In genomic region chr11:123129920-123130319, GRCh38 we compare ENCODE assay signal across 1 cellular context.
TF ChIP-seq lines count a peak whose summit lies in the region.

No MANE protein-coding gene starts in this region.

TF ChIP-seq in SK-N-SH, 30 proteins besides CTCF, POLR2A, EP300 and RAD21 (continued from another document):
- TF ChIP-seq, protein P1, sequence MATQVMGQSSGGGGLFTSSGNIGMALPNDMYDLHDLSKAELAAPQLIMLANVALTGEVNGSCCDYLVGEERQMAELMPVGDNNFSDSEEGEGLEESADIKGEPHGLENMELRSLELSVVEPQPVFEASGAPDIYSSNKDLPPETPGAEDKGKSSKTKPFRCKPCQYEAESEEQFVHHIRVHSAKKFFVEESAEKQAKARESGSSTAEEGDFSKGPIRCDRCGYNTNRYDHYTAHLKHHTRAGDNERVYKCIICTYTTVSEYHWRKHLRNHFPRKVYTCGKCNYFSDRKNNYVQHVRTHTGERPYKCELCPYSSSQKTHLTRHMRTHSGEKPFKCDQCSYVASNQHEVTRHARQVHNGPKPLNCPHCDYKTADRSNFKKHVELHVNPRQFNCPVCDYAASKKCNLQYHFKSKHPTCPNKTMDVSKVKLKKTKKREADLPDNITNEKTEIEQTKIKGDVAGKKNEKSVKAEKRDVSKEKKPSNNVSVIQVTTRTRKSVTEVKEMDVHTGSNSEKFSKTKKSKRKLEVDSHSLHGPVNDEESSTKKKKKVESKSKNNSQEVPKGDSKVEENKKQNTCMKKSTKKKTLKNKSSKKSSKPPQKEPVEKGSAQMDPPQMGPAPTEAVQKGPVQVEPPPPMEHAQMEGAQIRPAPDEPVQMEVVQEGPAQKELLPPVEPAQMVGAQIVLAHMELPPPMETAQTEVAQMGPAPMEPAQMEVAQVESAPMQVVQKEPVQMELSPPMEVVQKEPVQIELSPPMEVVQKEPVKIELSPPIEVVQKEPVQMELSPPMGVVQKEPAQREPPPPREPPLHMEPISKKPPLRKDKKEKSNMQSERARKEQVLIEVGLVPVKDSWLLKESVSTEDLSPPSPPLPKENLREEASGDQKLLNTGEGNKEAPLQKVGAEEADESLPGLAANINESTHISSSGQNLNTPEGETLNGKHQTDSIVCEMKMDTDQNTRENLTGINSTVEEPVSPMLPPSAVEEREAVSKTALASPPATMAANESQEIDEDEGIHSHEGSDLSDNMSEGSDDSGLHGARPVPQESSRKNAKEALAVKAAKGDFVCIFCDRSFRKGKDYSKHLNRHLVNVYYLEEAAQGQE (IDR thresholded peaks at IDR 0.05; ENCODE audit: low read depth, low read length), result no peak
- TF ChIP-seq NRF1 (IDR thresholded peaks at IDR 0.05; ENCODE audit: low read depth, low read length), result no peak
- peak; percentile 10; the same call in 1 of the 2 replicates for TF ChIP-seq SIN3A (IDR thresholded peaks at IDR 0.05; ENCODE audit: borderline replicate concordance, low read depth, low read length)
- no peak for TF ChIP-seq USF2 (IDR thresholded peaks at IDR 0.05; ENCODE audit: borderline replicate concordance, low read depth, low read length)
- no peak for TF ChIP-seq GABPA (IDR thresholded peaks at IDR 0.05; ENCODE audit: low read depth)
- no peak for TF ChIP-seq MXI1 (IDR thresholded peaks at IDR 0.05; ENCODE audit: low read depth, low read length)
- TF ChIP-seq SMC3 (IDR thresholded peaks at IDR 0.05; ENCODE audit: low read depth, low read length), result no peak
- TF ChIP-seq POLR2AphosphoS5 (IDR thresholded peaks at IDR 0.05; ENCODE audit: low read depth, low read length), result no peak
- no peak for TF ChIP-seq TAF1 (IDR thresholded peaks at IDR 0.05; ENCODE audit: borderline replicate concordance, low read depth, low read length)
- no peak for TF ChIP-seq EZH2phosphoT487 (IDR thresholded peaks at IDR 0.05; ENCODE audit: borderline replicate concordance, low read depth)
- TF ChIP-seq, protein P2, sequence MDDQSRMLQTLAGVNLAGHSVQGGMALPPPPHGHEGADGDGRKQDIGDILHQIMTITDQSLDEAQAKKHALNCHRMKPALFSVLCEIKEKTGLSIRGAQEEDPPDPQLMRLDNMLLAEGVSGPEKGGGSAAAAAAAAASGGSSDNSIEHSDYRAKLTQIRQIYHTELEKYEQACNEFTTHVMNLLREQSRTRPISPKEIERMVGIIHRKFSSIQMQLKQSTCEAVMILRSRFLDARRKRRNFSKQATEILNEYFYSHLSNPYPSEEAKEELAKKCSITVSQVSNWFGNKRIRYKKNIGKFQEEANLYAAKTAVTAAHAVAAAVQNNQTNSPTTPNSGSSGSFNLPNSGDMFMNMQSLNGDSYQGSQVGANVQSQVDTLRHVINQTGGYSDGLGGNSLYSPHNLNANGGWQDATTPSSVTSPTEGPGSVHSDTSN (IDR thresholded peaks at IDR 0.05), result peak; percentile 42
- TF ChIP-seq, protein P3, sequence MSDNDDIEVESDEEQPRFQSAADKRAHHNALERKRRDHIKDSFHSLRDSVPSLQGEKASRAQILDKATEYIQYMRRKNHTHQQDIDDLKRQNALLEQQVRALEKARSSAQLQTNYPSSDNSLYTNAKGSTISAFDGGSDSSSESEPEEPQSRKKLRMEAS (IDR thresholded peaks at IDR 0.05; ENCODE audit: low read depth), result no peak
- TF ChIP-seq FOXM1 (IDR thresholded peaks at IDR 0.05; ENCODE audit: low read depth), result no peak
- no peak for TF ChIP-seq TEAD4 (IDR thresholded peaks at IDR 0.05; ENCODE audit: borderline replicate concordance, insufficient read depth)
